ENCODE assay signal across 1 cellular context in genomic region chr2:68564426-68564825, GRCh38.
TF ChIP-seq lines count a peak whose summit lies in the region.

No MANE protein-coding gene starts in this region.

TF ChIP-seq in K562, 482 proteins besides CTCF, POLR2A, EP300 and RAD21 (continued from another document):
- TF ChIP-seq MTA3 (IDR thresholded peaks at IDR 0.05; ENCODE audit: borderline replicate concordance) (0 out of 2 replicates have a peak, but pooled peaks have one; percentile 41), RB1 (IDR thresholded peaks at IDR 0.05; ENCODE audit: low read depth) (no peak), ZNF75A (CRISPR knock-in tag; IDR thresholded peaks at IDR 0.05) (peak; percentile 91), ZSCAN29 (IDR thresholded peaks at IDR 0.05) (no peak), FOSL1 (tag; conservative IDR thresholded peaks at IDR 0.05) (peak; percentile 74), NEUROD1 (IDR thresholded peaks at IDR 0.05; ENCODE audit: borderline replicate concordance, low read depth, low read length, partially characterized antibody) (peak; percentile 56), ZEB2 (IDR thresholded peaks at IDR 0.05) (peak; percentile 42; the same call in 1 of the 2 replicates), ZBTB8A (IDR thresholded peaks at IDR 0.05; ENCODE audit: partially characterized antibody) (no peak), IRF1 (CRISPR knock-in tag; IDR thresholded peaks at IDR 0.05; ENCODE audit: borderline replicate concordance) (no peak), STAG1 (CRISPR knock-in tag; IDR thresholded peaks at IDR 0.05; ENCODE audit: borderline replicate concordance) (no peak), MAFG (tag; conservative IDR thresholded peaks at IDR 0.05) (peak; percentile 32; the same call in 1 of the 2 replicates), SIX5 (IDR thresholded peaks at IDR 0.05; ENCODE audit: borderline replicate concordance in 1 of 2, insufficient read depth in 1 of 2, low read depth in 1 of 2, low read length in 2 of 2) (no peak), C11orf30 (IDR thresholded peaks at IDR 0.05; ENCODE audit: low read depth) (peak; percentile 36), FOXK2 (conservative IDR thresholded peaks at IDR 0.05 in 1 of 2, IDR thresholded peaks at IDR 0.05 in 1 of 2; ENCODE audit: low read depth in 2 of 2) (peak in 1 of 2 experiments; percentile 44; a peak in 1 of 4 replicates), TSC22D4 (tag; IDR thresholded peaks at IDR 0.05) (no peak), PML (IDR thresholded peaks at IDR 0.05; ENCODE audit: low read length) (peak; percentile 75), EP400 (IDR thresholded peaks at IDR 0.05) (peak; percentile 29; the same call in 1 of the 2 replicates), CXXC5 (CRISPR knock-in tag; IDR thresholded peaks at IDR 0.05) (peak; percentile 41; the same call in 1 of the 2 replicates), RBM34 (IDR thresholded peaks at IDR 0.05; ENCODE audit: borderline replicate concordance, insufficient read depth, low read length) (no peak), ZNF830 (CRISPR knock-in tag; IDR thresholded peaks at IDR 0.05) (no peak), TBL1XR1 (IDR thresholded peaks at IDR 0.05; ENCODE audit: low read length in 2 of 2) (no peak), SMAD4 (CRISPR knock-in tag; conservative IDR thresholded peaks at IDR 0.05) (peak; percentile 52; the same call in 1 of the 2 replicates), DACH1 (IDR thresholded peaks at IDR 0.05; ENCODE audit: partially characterized antibody) (peak; percentile 52), DPF2 (IDR thresholded peaks at IDR 0.05) (peak; percentile 95), MTA1 (IDR thresholded peaks at IDR 0.05; ENCODE audit: borderline replicate concordance) (0 out of 2 replicates have a peak, but pooled peaks have one; percentile 20), EHMT2 (IDR thresholded peaks at IDR 0.05) (no peak), TEAD4 (IDR thresholded peaks at IDR 0.05; ENCODE audit: low read length) (peak; percentile 92), TEAD4 (CRISPR knock-in tag; IDR thresholded peaks at IDR 0.05; ENCODE audit: borderline replicate concordance) (no peak), NBN (IDR thresholded peaks at IDR 0.05; ENCODE audit: low read depth) (no peak), RNF2 (IDR thresholded peaks at IDR 0.05) (peak; percentile 29; the same call in 1 of the 2 replicates), SOX6 (IDR thresholded peaks at IDR 0.05) (peak; percentile 72), MTA2 (IDR thresholded peaks at IDR 0.05; ENCODE audit: low read depth) (peak; percentile 78), CBFA2T2 (conservative IDR thresholded peaks at IDR 0.05) (peak; percentile 90), ARID1B (IDR thresholded peaks at IDR 0.05) (peak; percentile 96), TRIM24 (IDR thresholded peaks at IDR 0.05) (peak in 1 of 2 experiments; percentile 59; a peak in 2 of 4 replicates), GATAD2A (IDR thresholded peaks at IDR 0.05) (0 out of 2 replicates have a peak, but pooled peaks have one; percentile 45), ARNT (IDR thresholded peaks at IDR 0.05) (peak; percentile 31 to 46; a peak in 1 of 4 replicates), SMARCC2 (IDR thresholded peaks at IDR 0.05; ENCODE audit: low read depth) (peak; percentile 87), ZNF592 (IDR thresholded peaks at IDR 0.05) (peak; percentile 65; the same call in 1 of the 2 replicates), HDAC2 (IDR thresholded peaks at IDR 0.05) (peak; percentile 76; the same call in 1 of the 2 replicates), VEZF1 (CRISPR knock-in tag; IDR thresholded peaks at IDR 0.05) (no peak), ARID2 (IDR thresholded peaks at IDR 0.05) (no peak), ATF7 (IDR thresholded peaks at IDR 0.05) (0 out of 2 replicates have a peak, but pooled peaks have one; percentile 18), CBX8 (IDR thresholded peaks at IDR 0.05; ENCODE audit: borderline replicate concordance, extremely low read depth, low read depth, low read length, poor library complexity, severe bottlenecking) (no peak), SMARCE1 (IDR thresholded peaks at IDR 0.05) (peak; percentile 89), HMG20A (CRISPR knock-in tag; conservative IDR thresholded peaks at IDR 0.05) (no peak), EGR1 (conservative IDR thresholded peaks at IDR 0.05) (no peak), NFIC (IDR thresholded peaks at IDR 0.05) (peak; percentile 69), FOXM1 (IDR thresholded peaks at IDR 0.05; ENCODE audit: low read depth) (peak; percentile 59), FOXM1 (CRISPR knock-in tag; IDR thresholded peaks at IDR 0.05; ENCODE audit: low read depth) (no peak), KDM1A (IDR thresholded peaks at IDR 0.05) (peak; percentile 22 to 42; a peak in 2 of 4 replicates), CAMTA2 (CRISPR knock-in tag; conservative IDR thresholded peaks at IDR 0.05) (no peak), MBD2 (IDR thresholded peaks at IDR 0.05; ENCODE audit: borderline replicate concordance, low read depth) (peak; percentile 39; the same call in 1 of the 2 replicates)
- TF ChIP-seq, protein P1, sequence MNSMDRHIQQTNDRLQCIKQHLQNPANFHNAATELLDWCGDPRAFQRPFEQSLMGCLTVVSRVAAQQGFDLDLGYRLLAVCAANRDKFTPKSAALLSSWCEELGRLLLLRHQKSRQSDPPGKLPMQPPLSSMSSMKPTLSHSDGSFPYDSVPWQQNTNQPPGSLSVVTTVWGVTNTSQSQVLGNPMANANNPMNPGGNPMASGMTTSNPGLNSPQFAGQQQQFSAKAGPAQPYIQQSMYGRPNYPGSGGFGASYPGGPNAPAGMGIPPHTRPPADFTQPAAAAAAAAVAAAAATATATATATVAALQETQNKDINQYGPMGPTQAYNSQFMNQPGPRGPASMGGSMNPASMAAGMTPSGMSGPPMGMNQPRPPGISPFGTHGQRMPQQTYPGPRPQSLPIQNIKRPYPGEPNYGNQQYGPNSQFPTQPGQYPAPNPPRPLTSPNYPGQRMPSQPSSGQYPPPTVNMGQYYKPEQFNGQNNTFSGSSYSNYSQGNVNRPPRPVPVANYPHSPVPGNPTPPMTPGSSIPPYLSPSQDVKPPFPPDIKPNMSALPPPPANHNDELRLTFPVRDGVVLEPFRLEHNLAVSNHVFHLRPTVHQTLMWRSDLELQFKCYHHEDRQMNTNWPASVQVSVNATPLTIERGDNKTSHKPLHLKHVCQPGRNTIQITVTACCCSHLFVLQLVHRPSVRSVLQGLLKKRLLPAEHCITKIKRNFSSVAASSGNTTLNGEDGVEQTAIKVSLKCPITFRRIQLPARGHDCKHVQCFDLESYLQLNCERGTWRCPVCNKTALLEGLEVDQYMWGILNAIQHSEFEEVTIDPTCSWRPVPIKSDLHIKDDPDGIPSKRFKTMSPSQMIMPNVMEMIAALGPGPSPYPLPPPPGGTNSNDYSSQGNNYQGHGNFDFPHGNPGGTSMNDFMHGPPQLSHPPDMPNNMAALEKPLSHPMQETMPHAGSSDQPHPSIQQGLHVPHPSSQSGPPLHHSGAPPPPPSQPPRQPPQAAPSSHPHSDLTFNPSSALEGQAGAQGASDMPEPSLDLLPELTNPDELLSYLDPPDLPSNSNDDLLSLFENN (IDR thresholded peaks at IDR 0.05; ENCODE audit: low read depth in 2 of 2, low read length in 2 of 2): peak in 1 of 2 experiments; percentile 56; a peak in 1 of 4 replicates
- TF ChIP-seq, protein P2, sequence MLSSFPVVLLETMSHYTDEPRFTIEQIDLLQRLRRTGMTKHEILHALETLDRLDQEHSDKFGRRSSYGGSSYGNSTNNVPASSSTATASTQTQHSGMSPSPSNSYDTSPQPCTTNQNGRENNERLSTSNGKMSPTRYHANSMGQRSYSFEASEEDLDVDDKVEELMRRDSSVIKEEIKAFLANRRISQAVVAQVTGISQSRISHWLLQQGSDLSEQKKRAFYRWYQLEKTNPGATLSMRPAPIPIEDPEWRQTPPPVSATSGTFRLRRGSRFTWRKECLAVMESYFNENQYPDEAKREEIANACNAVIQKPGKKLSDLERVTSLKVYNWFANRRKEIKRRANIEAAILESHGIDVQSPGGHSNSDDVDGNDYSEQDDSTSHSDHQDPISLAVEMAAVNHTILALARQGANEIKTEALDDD (IDR thresholded peaks at IDR 0.05): peak; percentile 46; the same call in 1 of the 2 replicates
